Comparison of ENCODE assay signal across 19 cellular contexts in the genomic region with DNA sequence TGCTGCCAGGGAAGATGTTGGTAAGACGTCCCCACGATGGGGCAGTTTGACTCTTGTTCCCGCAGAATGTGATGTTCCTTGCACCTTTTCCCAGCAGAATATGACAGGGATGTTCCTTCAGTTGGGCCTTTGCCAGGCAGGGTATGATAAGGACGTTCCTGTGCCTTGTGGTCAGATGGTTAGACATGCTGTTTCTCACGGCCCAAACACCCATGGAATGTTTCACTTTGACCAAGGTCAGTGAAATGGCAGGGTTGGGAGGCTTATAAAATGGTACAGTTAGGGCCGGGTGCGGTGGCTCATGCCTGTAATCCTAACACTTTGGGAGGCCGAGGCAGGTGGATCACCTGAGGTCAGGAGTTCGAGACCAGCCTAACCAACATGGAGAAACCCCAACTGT. TPM values are rescaled to one million over a fixed set of nuclear protein-coding genes. Genes with fewer than 3 reads are reported as not detected.
DNase-seq lines count a peak whose midpoint lies in the region; ATAC-seq and TF ChIP-seq lines count a peak whose summit lies in the region.
"Had no signal": no experiment of that assay in that cellular context is flagged by ENCODE, and none has a peak within 500 bp of the region (broad histone marks: within the 10 kb centered on the region; RNA-seq: fewer than 3 reads in every experiment).

No MANE protein-coding gene starts in this region.

- no peaks in the 10 kb centered on the region for H3K36me3 ChIP-seq in mucosa of descending colon (ENCODE audit: low read depth)
- H3K36me3 ChIP-seq: lower lobe of right lung, thoracic aorta had no signal

- intact Hi-C loops in mucosa of descending colon (cut with DNase I, micrococcal nuclease), result no loop called here

- DNase-seq in GM03348 (ENCODE audit: low spot score), result peak; percentile 18
- peak; percentile 24 for DNase-seq in LHCN-M2 (ENCODE audit: low read depth)
- DNase-seq in choroid plexus epithelial cell (ENCODE audit: low read depth), result peak; percentile 78
- DNase-seq in renal cortical epithelial cell (ENCODE audit: low read depth), result peak; percentile 58
- no peak for DNase-seq in GM13976 (ENCODE audit: low spot score)
- no peak for DNase-seq in mucosa of descending colon
- no peak for DNase-seq in NCI-H1694 (lab: John Stamatoyannopoulos, UW)
- DNase-seq: activated CD4-positive, alpha-beta T cell treated with anti-CD3 and anti-CD28 coated beads for 36 hours; activated CD8-positive, alpha-beta memory T cell treated with anti-CD3 and anti-CD28 coated beads, Interleukin-2, amount 50 U/mL, for 48 hours; activated gamma-delta T cell; C1 segment of cervical spinal cord; cortex of kidney; DMS153; lower lobe of right lung; naive thymus-derived CD8-positive, alpha-beta T cell; NCI-H2081; NCI-H510A; small intestine had no signal

- no peak for TF ChIP-seq CTCF in choroid plexus epithelial cell (conservative IDR thresholded peaks at IDR 0.05; ENCODE audit: low read depth, low read length)
- no peak for TF ChIP-seq CTCF in GM13976 (IDR thresholded peaks at IDR 0.05; ENCODE audit: borderline replicate concordance, control extremely low read depth, extremely low read depth, insufficient read depth, missing control alignments)
- TF ChIP-seq CTCF in mucosa of descending colon (IDR thresholded peaks at IDR 0.05), result no peak

- in situ Hi-C loops in GM13976 (cut with MboI; ENCODE audit: low sequenced_read_pairs, unreplicated experiment), result no loop called here

- ATAC-seq in mucosa of descending colon, result no peak
- ATAC-seq: activated CD4-positive, alpha-beta T cell treated with anti-CD3 and anti-CD28 coated beads for 36 hours; lower lobe of right lung; naive thymus-derived CD8-positive, alpha-beta T cell had no signal

- H3K4me3 ChIP-seq in choroid plexus epithelial cell (ENCODE audit: low read depth, low read length), result no peak overlapping the region
- H3K4me3 ChIP-seq in mucosa of descending colon, result no peak overlapping the region
- H3K4me3 ChIP-seq: lower lobe of right lung, thoracic aorta had no signal

- no peaks in the 10 kb centered on the region for H3K4me1 ChIP-seq in mucosa of descending colon (ENCODE audit: low read depth)
- H3K4me1 ChIP-seq: lower lobe of right lung had no signal

- no peaks in the 10 kb centered on the region for H3K9me3 ChIP-seq in mucosa of descending colon
- H3K9me3 ChIP-seq: lower lobe of right lung, thoracic aorta had no signal

RNA-seq across cellular contexts. Expression of a gene that starts 40.3 kb away (rescaled TPM):
- total RNA-seq in LHCN-M2 (2014; rRNA removed) (39.6 and 41.9 TPM in 2 replicates), renal cortical epithelial cell (154 and 187 TPM in 2 replicates), mucosa of descending colon (100 to 1,000 TPM in 1 of 3 donors, 10 to 100 TPM in 2; 58.0 to 104 (median 79.3) TPM)
- polyA plus RNA-seq in LHCN-M2 (2012), result 45.4 TPM

Comparison
In these comparisons a context has a peak if more than half of its experiments do, and no peak if none do; other contexts are left out.
1. DNase-seq: peak in GM03348 (single experiment), LHCN-M2 (single experiment), choroid plexus epithelial cell (single experiment) and renal cortical epithelial cell (single experiment); none in GM13976 (single experiment), mucosa of descending colon (0 of 3) and NCI-H1694 (single experiment).